In the genomic region with DNA sequence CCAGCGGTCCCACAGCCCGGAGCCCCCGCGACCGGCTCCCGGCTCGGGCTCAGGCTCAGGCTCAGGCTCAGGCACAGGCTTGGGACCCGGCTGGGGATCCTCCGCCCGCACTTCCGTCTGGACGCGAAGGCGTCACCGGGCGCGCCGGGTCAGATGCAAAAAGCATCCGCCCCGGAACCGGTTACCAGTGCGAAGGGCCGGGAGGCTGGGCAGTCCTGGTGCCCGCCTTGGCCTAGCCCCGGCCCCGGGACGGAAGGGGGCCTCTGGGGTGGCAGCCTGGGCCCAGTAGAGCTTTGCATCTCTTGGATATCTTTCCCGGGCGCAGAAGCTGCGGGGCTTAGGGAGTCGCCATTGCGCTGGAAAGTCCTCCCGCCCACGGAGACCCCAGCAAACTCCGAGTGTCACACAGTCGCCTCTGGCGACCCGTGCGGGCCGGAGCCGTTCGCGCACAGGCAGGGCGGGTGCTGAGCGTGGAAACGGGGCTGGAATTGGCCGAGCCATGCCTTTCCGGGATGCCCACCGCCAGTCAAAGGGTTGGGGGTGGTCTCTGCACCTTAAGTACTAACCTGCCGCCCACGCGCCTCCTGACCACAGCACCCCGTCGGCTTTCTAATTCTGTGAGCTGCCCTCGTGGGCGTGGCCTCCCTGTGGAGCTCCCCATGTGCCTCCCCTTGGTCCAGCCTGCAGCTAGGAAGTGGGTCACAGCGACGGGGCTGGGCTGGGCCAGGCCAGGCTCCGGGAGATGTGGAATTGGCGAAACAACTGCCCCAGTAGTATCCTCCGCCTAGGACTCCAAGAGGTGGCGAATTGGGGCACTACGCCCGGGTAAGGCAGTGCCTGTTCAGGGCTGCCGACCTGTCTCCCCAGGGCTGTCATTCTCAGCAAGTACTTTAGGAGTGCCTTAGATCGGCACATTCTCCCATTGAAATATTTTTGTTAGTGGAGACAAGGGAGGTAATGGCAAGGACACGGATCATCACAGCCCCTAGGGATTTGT, we compare ENCODE assay signal across 1 cellular context.
A peak's percentile ranks its signal among the peaks of the same experiment; 100 is the strongest.
TF ChIP-seq lines count a peak whose summit lies in the region.

Gene TMEM9B, minus strand, starts transcription at position 119 of the 997 bp plus-strand sequence. CDS start 129 bp downstream, outside the sequence.

TF ChIP-seq in K562, 482 proteins besides CTCF, POLR2A, EP300 and RAD21 (continued from another document and continues in another):
- TF ChIP-seq HEY1 (CRISPR knock-in tag; IDR thresholded peaks at IDR 0.05; ENCODE audit: borderline replicate concordance) (no peak), FOXJ3 (CRISPR knock-in tag; IDR thresholded peaks at IDR 0.05) (no peak), ATF3 (IDR thresholded peaks at IDR 0.05) (no peak), ATF3 (CRISPR knock-in tag; conservative IDR thresholded peaks at IDR 0.05) (0 out of 2 replicates have a peak, but pooled peaks have one; percentile 49), SIN3A (IDR thresholded peaks at IDR 0.05; ENCODE audit: borderline replicate concordance in 2 of 2, control insufficient read depth in 1 of 2, low read depth in 2 of 2, low read length in 2 of 2) (peak; percentile 66 to 90), GTF2A2 (tag; IDR thresholded peaks at IDR 0.05) (no peak), ZNF217 (CRISPR knock-in tag; IDR thresholded peaks at IDR 0.05) (no peak), RNF2 (IDR thresholded peaks at IDR 0.05) (0 out of 2 replicates have a peak, but pooled peaks have one; percentile 48), DDX20 (tag; IDR thresholded peaks at IDR 0.05; ENCODE audit: low read depth) (no peak), ZNF143 (CRISPR knock-in tag; IDR thresholded peaks at IDR 0.05) (no peak), RBM25 (IDR thresholded peaks at IDR 0.05; ENCODE audit: low read depth, low read length, severe bottlenecking) (peak; percentile 99), MEF2D (tag; conservative IDR thresholded peaks at IDR 0.05; ENCODE audit: low read depth) (no peak), ZNF57 (CRISPR knock-in tag; IDR thresholded peaks at IDR 0.05) (no peak), TAL1 (IDR thresholded peaks at IDR 0.05) (no peak), ZNF165 (CRISPR knock-in tag; IDR thresholded peaks at IDR 0.05; ENCODE audit: borderline replicate concordance) (no peak), HCFC1 (IDR thresholded peaks at IDR 0.05; ENCODE audit: low read depth, low read length) (peak; percentile 80), GTF2E2 (tag; IDR thresholded peaks at IDR 0.05) (peak; percentile 30; the same call in 1 of the 2 replicates), DLX4 (CRISPR knock-in tag; IDR thresholded peaks at IDR 0.05) (no peak), NR4A1 (CRISPR knock-in tag; IDR thresholded peaks at IDR 0.05) (0 out of 2 replicates have a peak, but pooled peaks have one; percentile 34), NR4A1 (tag; IDR thresholded peaks at IDR 0.05) (no peak), EP400 (IDR thresholded peaks at IDR 0.05) (peak; percentile 94), ZNF124 (CRISPR knock-in tag; IDR thresholded peaks at IDR 0.05) (no peak), ZNF778 (CRISPR knock-in tag; IDR thresholded peaks at IDR 0.05) (no peak), CTBP1 (IDR thresholded peaks at IDR 0.05; ENCODE audit: borderline replicate concordance) (peak; percentile 64), PML (IDR thresholded peaks at IDR 0.05; ENCODE audit: low read length) (peak; percentile 80), NR2C2 (CRISPR knock-in tag; IDR thresholded peaks at IDR 0.05) (peak; percentile 96), NR2C2 (tag; IDR thresholded peaks at IDR 0.05) (peak; percentile 100), SREBF2 (CRISPR knock-in tag; IDR thresholded peaks at IDR 0.05) (no peak)
- TF ChIP-seq, protein P1, sequence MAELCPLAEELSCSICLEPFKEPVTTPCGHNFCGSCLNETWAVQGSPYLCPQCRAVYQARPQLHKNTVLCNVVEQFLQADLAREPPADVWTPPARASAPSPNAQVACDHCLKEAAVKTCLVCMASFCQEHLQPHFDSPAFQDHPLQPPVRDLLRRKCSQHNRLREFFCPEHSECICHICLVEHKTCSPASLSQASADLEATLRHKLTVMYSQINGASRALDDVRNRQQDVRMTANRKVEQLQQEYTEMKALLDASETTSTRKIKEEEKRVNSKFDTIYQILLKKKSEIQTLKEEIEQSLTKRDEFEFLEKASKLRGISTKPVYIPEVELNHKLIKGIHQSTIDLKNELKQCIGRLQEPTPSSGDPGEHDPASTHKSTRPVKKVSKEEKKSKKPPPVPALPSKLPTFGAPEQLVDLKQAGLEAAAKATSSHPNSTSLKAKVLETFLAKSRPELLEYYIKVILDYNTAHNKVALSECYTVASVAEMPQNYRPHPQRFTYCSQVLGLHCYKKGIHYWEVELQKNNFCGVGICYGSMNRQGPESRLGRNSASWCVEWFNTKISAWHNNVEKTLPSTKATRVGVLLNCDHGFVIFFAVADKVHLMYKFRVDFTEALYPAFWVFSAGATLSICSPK (IDR thresholded peaks at IDR 0.05; ENCODE audit: borderline replicate concordance) = no peak
- TF ChIP-seq, protein P2, sequence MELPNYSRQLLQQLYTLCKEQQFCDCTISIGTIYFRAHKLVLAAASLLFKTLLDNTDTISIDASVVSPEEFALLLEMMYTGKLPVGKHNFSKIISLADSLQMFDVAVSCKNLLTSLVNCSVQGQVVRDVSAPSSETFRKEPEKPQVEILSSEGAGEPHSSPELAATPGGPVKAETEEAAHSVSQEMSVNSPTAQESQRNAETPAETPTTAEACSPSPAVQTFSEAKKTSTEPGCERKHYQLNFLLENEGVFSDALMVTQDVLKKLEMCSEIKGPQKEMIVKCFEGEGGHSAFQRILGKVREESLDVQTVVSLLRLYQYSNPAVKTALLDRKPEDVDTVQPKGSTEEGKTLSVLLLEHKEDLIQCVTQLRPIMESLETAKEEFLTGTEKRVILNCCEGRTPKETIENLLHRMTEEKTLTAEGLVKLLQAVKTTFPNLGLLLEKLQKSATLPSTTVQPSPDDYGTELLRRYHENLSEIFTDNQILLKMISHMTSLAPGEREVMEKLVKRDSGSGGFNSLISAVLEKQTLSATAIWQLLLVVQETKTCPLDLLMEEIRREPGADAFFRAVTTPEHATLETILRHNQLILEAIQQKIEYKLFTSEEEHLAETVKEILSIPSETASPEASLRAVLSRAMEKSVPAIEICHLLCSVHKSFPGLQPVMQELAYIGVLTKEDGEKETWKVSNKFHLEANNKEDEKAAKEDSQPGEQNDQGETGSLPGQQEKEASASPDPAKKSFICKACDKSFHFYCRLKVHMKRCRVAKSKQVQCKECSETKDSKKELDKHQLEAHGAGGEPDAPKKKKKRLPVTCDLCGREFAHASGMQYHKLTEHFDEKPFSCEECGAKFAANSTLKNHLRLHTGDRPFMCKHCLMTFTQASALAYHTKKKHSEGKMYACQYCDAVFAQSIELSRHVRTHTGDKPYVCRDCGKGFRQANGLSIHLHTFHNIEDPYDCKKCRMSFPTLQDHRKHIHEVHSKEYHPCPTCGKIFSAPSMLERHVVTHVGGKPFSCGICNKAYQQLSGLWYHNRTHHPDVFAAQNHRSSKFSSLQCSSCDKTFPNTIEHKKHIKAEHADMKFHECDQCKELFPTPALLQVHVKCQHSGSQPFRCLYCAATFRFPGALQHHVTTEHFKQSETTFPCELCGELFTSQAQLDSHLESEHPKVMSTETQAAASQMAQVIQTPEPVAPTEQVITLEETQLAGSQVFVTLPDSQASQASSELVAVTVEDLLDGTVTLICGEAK (IDR thresholded peaks at IDR 0.05) = peak; percentile 93
- TF ChIP-seq, protein P2 (CRISPR knock-in tag; IDR thresholded peaks at IDR 0.05) = no peak
- TF ChIP-seq, protein P3, sequence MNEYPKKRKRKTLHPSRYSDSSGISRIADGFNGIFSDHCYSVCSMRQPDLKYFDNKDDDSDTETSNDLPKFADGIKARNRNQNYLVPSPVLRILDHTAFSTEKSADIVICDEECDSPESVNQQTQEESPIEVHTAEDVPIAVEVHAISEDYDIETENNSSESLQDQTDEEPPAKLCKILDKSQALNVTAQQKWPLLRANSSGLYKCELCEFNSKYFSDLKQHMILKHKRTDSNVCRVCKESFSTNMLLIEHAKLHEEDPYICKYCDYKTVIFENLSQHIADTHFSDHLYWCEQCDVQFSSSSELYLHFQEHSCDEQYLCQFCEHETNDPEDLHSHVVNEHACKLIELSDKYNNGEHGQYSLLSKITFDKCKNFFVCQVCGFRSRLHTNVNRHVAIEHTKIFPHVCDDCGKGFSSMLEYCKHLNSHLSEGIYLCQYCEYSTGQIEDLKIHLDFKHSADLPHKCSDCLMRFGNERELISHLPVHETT (CRISPR knock-in tag; conservative IDR thresholded peaks at IDR 0.05 in 1 of 2, IDR thresholded peaks at IDR 0.05 in 1 of 2) = peak in 1 of 2 experiments; percentile 86; a peak in 2 of 4 replicates
- TF ChIP-seq, protein P4, sequence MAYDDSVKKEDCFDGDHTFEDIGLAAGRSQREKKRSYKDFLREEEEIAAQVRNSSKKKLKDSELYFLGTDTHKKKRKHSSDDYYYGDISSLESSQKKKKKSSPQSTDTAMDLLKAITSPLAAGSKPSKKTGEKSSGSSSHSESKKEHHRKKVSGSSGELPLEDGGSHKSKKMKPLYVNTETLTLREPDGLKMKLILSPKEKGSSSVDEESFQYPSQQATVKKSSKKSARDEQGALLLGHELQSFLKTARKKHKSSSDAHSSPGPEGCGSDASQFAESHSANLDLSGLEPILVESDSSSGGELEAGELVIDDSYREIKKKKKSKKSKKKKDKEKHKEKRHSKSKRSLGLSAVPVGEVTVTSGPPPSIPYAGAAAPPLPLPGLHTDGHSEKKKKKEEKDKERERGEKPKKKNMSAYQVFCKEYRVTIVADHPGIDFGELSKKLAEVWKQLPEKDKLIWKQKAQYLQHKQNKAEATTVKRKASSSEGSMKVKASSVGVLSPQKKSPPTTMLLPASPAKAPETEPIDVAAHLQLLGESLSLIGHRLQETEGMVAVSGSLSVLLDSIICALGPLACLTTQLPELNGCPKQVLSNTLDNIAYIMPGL (CRISPR knock-in tag; IDR thresholded peaks at IDR 0.05) = 0 out of 2 replicates have a peak, but pooled peaks have one; percentile 42
- TF ChIP-seq, protein P5, sequence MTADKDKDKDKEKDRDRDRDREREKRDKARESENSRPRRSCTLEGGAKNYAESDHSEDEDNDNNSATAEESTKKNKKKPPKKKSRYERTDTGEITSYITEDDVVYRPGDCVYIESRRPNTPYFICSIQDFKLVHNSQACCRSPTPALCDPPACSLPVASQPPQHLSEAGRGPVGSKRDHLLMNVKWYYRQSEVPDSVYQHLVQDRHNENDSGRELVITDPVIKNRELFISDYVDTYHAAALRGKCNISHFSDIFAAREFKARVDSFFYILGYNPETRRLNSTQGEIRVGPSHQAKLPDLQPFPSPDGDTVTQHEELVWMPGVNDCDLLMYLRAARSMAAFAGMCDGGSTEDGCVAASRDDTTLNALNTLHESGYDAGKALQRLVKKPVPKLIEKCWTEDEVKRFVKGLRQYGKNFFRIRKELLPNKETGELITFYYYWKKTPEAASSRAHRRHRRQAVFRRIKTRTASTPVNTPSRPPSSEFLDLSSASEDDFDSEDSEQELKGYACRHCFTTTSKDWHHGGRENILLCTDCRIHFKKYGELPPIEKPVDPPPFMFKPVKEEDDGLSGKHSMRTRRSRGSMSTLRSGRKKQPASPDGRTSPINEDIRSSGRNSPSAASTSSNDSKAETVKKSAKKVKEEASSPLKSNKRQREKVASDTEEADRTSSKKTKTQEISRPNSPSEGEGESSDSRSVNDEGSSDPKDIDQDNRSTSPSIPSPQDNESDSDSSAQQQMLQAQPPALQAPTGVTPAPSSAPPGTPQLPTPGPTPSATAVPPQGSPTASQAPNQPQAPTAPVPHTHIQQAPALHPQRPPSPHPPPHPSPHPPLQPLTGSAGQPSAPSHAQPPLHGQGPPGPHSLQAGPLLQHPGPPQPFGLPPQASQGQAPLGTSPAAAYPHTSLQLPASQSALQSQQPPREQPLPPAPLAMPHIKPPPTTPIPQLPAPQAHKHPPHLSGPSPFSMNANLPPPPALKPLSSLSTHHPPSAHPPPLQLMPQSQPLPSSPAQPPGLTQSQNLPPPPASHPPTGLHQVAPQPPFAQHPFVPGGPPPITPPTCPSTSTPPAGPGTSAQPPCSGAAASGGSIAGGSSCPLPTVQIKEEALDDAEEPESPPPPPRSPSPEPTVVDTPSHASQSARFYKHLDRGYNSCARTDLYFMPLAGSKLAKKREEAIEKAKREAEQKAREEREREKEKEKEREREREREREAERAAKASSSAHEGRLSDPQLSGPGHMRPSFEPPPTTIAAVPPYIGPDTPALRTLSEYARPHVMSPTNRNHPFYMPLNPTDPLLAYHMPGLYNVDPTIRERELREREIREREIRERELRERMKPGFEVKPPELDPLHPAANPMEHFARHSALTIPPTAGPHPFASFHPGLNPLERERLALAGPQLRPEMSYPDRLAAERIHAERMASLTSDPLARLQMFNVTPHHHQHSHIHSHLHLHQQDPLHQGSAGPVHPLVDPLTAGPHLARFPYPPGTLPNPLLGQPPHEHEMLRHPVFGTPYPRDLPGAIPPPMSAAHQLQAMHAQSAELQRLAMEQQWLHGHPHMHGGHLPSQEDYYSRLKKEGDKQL (CRISPR knock-in tag; IDR thresholded peaks at IDR 0.05; ENCODE audit: borderline replicate concordance) = no peak
